Comparison of ENCODE assay signal across 10 cellular contexts in genomic region chr22:23672778-23673620, GRCh38. TPM values are rescaled to one million over a fixed set of nuclear protein-coding genes. Genes with fewer than 3 reads are reported as not detected.
DNase-seq lines count a peak whose midpoint lies in the region; ATAC-seq and TF ChIP-seq lines count a peak whose summit lies in the region.
"Not testable (repeated sequence)": the region's sequence is repeated elsewhere in the genome, so short reads cannot be mapped to it uniquely, and the experiment has no call there.
"Had no signal": no experiment of that assay in that cellular context is flagged by ENCODE, and none has a peak within 500 bp of the region (broad histone marks: within the 10 kb centered on the region; RNA-seq: fewer than 3 reads in every experiment).

No MANE protein-coding gene starts in this region.

- H3K4me1 Mint-ChIP-seq in CD4-positive, alpha-beta memory T cell: peaks cover 6 to 19% (median 9%) of the 10 kb centered on the region in 4 donors
- not testable (repeated sequence) for H3K4me1 Mint-ChIP-seq in T-helper 17 cell
- peaks cover 42% of the 10 kb centered on the region for H3K4me1 Mint-ChIP-seq in activated CD8-positive, alpha-beta T cell treated with anti-CD3 and anti-CD28 coated beads, Interleukin-2, amount 10 ng/mL, durations not matched to agents 7 days and 5 days (ENCODE audit: low read depth)
- H3K4me1 Mint-ChIP-seq in activated naive CD8-positive, alpha-beta T cell treated with anti-CD3 and anti-CD28 coated beads, Interleukin-2, amount 10 ng/mL, durations not matched to agents 7 days and 5 days: peaks cover 14% of the 10 kb centered on the region
- peaks cover 17 to 52% of the 10 kb centered on the region in 2 donors for H3K4me1 Mint-ChIP-seq in natural killer cell

- H3K36me3 Mint-ChIP-seq in CD4-positive, alpha-beta memory T cell; T-helper 17 cell (ENCODE audit: low read depth); activated CD8-positive, alpha-beta T cell treated with anti-CD3 and anti-CD28 coated beads, Interleukin-2, amount 10 ng/mL, durations not matched to agents 7 days and 5 days (ENCODE audit: low read depth); activated naive CD8-positive, alpha-beta T cell treated with anti-CD3 and anti-CD28 coated beads, Interleukin-2, amount 10 ng/mL, durations not matched to agents 7 days and 5 days; natural killer cell: not testable (repeated sequence)

- POLR2A ChIA-PET in CD4-positive, alpha-beta memory T cell (lab: Charles Lee; ENCODE audit: partially characterized antibody); activated CD8-positive, alpha-beta T cell treated with anti-CD3 and anti-CD28 coated beads, Interleukin-2, amount 10 ng/mL, durations not matched to agents 7 days and 5 days (lab: Charles Lee); activated naive CD8-positive, alpha-beta T cell treated with anti-CD3 and anti-CD28 coated beads, Interleukin-2, amount 10 ng/mL, durations not matched to agents 7 days and 5 days (lab: Charles Lee): not testable (repeated sequence)

- CTCF ChIA-PET in CD4-positive, alpha-beta memory T cell (lab: Charles Lee; ENCODE audit: partially characterized antibody); activated CD8-positive, alpha-beta T cell treated with anti-CD3 and anti-CD28 coated beads, Interleukin-2, amount 10 ng/mL, durations not matched to agents 7 days and 5 days (lab: Charles Lee): not testable (repeated sequence)

- H3K9me3 ChIP-seq in CD4-positive, alpha-beta memory T cell (ENCODE audit: control insufficient read depth in 1 of 2, low read length in 2 of 2); T-helper 17 cell (ENCODE audit: control insufficient read depth, low read length, poor library complexity, severe bottlenecking); spleen: not testable (repeated sequence)

- DNase-seq in CD4-positive, alpha-beta memory T cell; T-helper 17 cell; activated CD8-positive, alpha-beta T cell treated with anti-CD3 and anti-CD28 coated beads, Interleukin-2, amount 10 ng/mL, durations not matched to agents 7 days and 5 days; natural killer cell: not testable (repeated sequence)
- DNase-seq in HL-60 (ENCODE audit: low read depth in 1 of 2, low spot score in 1 of 2) (peak in 1 of 2 experiments; percentile 55), Right ventricle myocardium inferior (ENCODE audit: missing footprints) (peak; percentile 58), spleen (peak; percentile 50)
- peak; percentile 32 for DNase-seq in activated naive CD8-positive, alpha-beta T cell treated with anti-CD3 and anti-CD28 coated beads, Interleukin-2, amount 10 ng/mL, durations not matched to agents 7 days and 5 days

- intact Hi-C loops in CD4-positive, alpha-beta memory T cell (cut with micrococcal nuclease); Right ventricle myocardium inferior (cut with DNase I); natural killer cell (cut with micrococcal nuclease); spleen (cut with DNase I; ENCODE audit: low total_unique reads): not testable (repeated sequence)

- 61 to 88% (median 79%) methylated on average over 9 to 10 of the region's 10 CpGs for WGBS in spleen, 5 donors

- TF ChIP-seq POLR2A in spleen (IDR thresholded peaks at IDR 0.05): not testable (repeated sequence)

- H3K4me3 ChIP-seq in CD4-positive, alpha-beta memory T cell (ENCODE audit: low read length in 2 of 2); HL-60 (replicated peaks; ENCODE audit: insufficient read depth, low read length); spleen: not testable (repeated sequence)

- H3K9me3 Mint-ChIP-seq in CD4-positive, alpha-beta memory T cell; activated CD8-positive, alpha-beta T cell treated with anti-CD3 and anti-CD28 coated beads, Interleukin-2, amount 10 ng/mL, durations not matched to agents 7 days and 5 days (ENCODE audit: insufficient read depth); activated naive CD8-positive, alpha-beta T cell treated with anti-CD3 and anti-CD28 coated beads, Interleukin-2, amount 10 ng/mL, durations not matched to agents 7 days and 5 days; natural killer cell: not testable (repeated sequence)

- TF ChIP-seq CTCF in HL-60 (IDR thresholded peaks at IDR 0.05; ENCODE audit: insufficient read depth, low read length); natural killer cell (IDR thresholded peaks at IDR 0.05); spleen (IDR thresholded peaks at IDR 0.05 in 8 of 11, conservative IDR thresholded peaks at IDR 0.05 in 3 of 11): not testable (repeated sequence)

- not testable (repeated sequence) for H3K4me3 Mint-ChIP-seq in CD4-positive, alpha-beta memory T cell; T-helper 17 cell; activated CD8-positive, alpha-beta T cell treated with anti-CD3 and anti-CD28 coated beads, Interleukin-2, amount 10 ng/mL, durations not matched to agents 7 days and 5 days
- peak overlapping the region; percentile 55 for H3K4me3 Mint-ChIP-seq in activated naive CD8-positive, alpha-beta T cell treated with anti-CD3 and anti-CD28 coated beads, Interleukin-2, amount 10 ng/mL, durations not matched to agents 7 days and 5 days
- peak overlapping the region; percentile 17 for H3K4me3 Mint-ChIP-seq in natural killer cell

- H3K4me1 ChIP-seq in CD4-positive, alpha-beta memory T cell (ENCODE audit: insufficient read depth, low read length): peaks cover 10% of the 10 kb centered on the region
- H3K4me1 ChIP-seq in spleen: peaks cover 0 to 34% (median 14%) of the 10 kb centered on the region in 6 donors

- not testable (repeated sequence) for H3K36me3 ChIP-seq in CD4-positive, alpha-beta memory T cell (ENCODE audit: insufficient read depth, low read length)
- peaks cover 0 to 44% (median 0%) of the 10 kb centered on the region in 6 donors for H3K36me3 ChIP-seq in spleen

- H3K27me3 Mint-ChIP-seq in CD4-positive, alpha-beta memory T cell; T-helper 17 cell; activated CD8-positive, alpha-beta T cell treated with anti-CD3 and anti-CD28 coated beads, Interleukin-2, amount 10 ng/mL, durations not matched to agents 7 days and 5 days (ENCODE audit: low read depth); activated naive CD8-positive, alpha-beta T cell treated with anti-CD3 and anti-CD28 coated beads, Interleukin-2, amount 10 ng/mL, durations not matched to agents 7 days and 5 days; natural killer cell (ENCODE audit: low read depth in 2 of 2): not testable (repeated sequence)

- H3K27ac ChIP-seq in CD4-positive, alpha-beta memory T cell (ENCODE audit: low read depth, low read length): not testable (repeated sequence)
- H3K27ac ChIP-seq in HL-60 (replicated peaks) (peak overlapping the region; percentile 51), spleen (peak overlapping the region in 6 of 8 donors; percentile 8 to 82 (median 63))

- H3K27ac Mint-ChIP-seq in CD4-positive, alpha-beta memory T cell: peak overlapping the region in 4 of 7 donors; percentile 12 to 83 (median 56)
- H3K27ac Mint-ChIP-seq in T-helper 17 cell (peak overlapping the region; percentile 80), natural killer cell (peak overlapping the region in 1 of 2 donors; percentile 73)
- H3K27ac Mint-ChIP-seq in activated CD8-positive, alpha-beta T cell treated with anti-CD3 and anti-CD28 coated beads, Interleukin-2, amount 10 ng/mL, durations not matched to agents 7 days and 5 days: peak overlapping the region; percentile 41
- peak overlapping the region; percentile 18 for H3K27ac Mint-ChIP-seq in activated naive CD8-positive, alpha-beta T cell treated with anti-CD3 and anti-CD28 coated beads, Interleukin-2, amount 10 ng/mL, durations not matched to agents 7 days and 5 days

- ATAC-seq in T-helper 17 cell, Right ventricle myocardium inferior: not testable (repeated sequence)
- ATAC-seq in activated CD8-positive, alpha-beta T cell treated with anti-CD3 and anti-CD28 coated beads, Interleukin-2, amount 10 ng/mL, durations not matched to agents 7 days and 5 days: peak; percentile 67
- peak; percentile 68 for ATAC-seq in activated naive CD8-positive, alpha-beta T cell treated with anti-CD3 and anti-CD28 coated beads, Interleukin-2, amount 10 ng/mL, durations not matched to agents 7 days and 5 days (ENCODE audit: low read depth)
- peak in 2 of 3 donors; percentile 39 to 68 for ATAC-seq in natural killer cell

- H3K27me3 ChIP-seq in CD4-positive, alpha-beta memory T cell (ENCODE audit: insufficient read depth, low read length); HL-60 (ENCODE audit: insufficient read depth, poor library complexity, severe bottlenecking); spleen (replicated peaks in 1 of 7): not testable (repeated sequence)

RNA-seq across cellular contexts. Expression of gene RGL4, which starts 17.8 kb away (rescaled TPM):
- 1 to 10 TPM; 7.2 to 9.8 TPM for total RNA-seq in CD4-positive, alpha-beta memory T cell
- 10 to 100 TPM; 58.3 to 64.9 TPM for polyA plus RNA-seq in CD4-positive, alpha-beta memory T cell
- total RNA-seq in T-helper 17 cell (10 to 100 TPM; 16.0 to 20.2 TPM), Right ventricle myocardium inferior (not detected), natural killer cell (10 to 100 TPM; 11.6 to 14.5 (median 12.7) TPM), spleen (10 to 100 TPM in 6 of 7 donors, 1 to 10 TPM in 1; 9.6 to 46.6 (median 23.0) TPM)
- total RNA-seq in activated CD8-positive, alpha-beta T cell treated with anti-CD3 and anti-CD28 coated beads, Interleukin-2, amount 10 ng/mL, durations not matched to agents 7 days and 5 days: 10 to 100 TPM; 34.0 to 38.5 TPM
- 10 to 100 TPM; 24.9 to 25.8 TPM for total RNA-seq in activated naive CD8-positive, alpha-beta T cell treated with anti-CD3 and anti-CD28 coated beads, Interleukin-2, amount 10 ng/mL, durations not matched to agents 7 days and 5 days
- polyA plus RNA-seq in spleen: 10 to 100 TPM; 10.5 to 19.5 (median 15.7) TPM
- total RNA-seq: HFFc6 had no signal

RNA-seq across cellular contexts. Expression of gene DRICH1, which starts 40.9 kb away (rescaled TPM):
- total RNA-seq in CD4-positive, alpha-beta memory T cell: 1 to 10 TPM; 4.2 to 4.5 TPM
- not detected for polyA plus RNA-seq in CD4-positive, alpha-beta memory T cell
- total RNA-seq in T-helper 17 cell: 1 to 10 TPM in 1 of 2 donors, under 1 TPM in 1; 0.42 to 2.5 TPM
- under 1 TPM; 0.21 to 0.29 TPM for total RNA-seq in activated CD8-positive, alpha-beta T cell treated with anti-CD3 and anti-CD28 coated beads, Interleukin-2, amount 10 ng/mL, durations not matched to agents 7 days and 5 days
- total RNA-seq in activated naive CD8-positive, alpha-beta T cell treated with anti-CD3 and anti-CD28 coated beads, Interleukin-2, amount 10 ng/mL, durations not matched to agents 7 days and 5 days: under 1 TPM; 0.69 to 0.79 TPM
- not detected for total RNA-seq in Right ventricle myocardium inferior
- total RNA-seq in natural killer cell: 1 to 10 TPM; 2.3 to 3.2 (median 3.1) TPM
- total RNA-seq in spleen: 1 to 10 TPM in 3 of 7 donors, under 1 TPM in 1, not detected in 3; 0.44 to 2.5 (median 2.2) TPM
- polyA plus RNA-seq in spleen: 1 to 10 TPM in 2 of 3 donors, under 1 TPM in 1; 0.29 to 2.2 (median 1.6) TPM
- total RNA-seq: RPMI7951 had no signal
